Comparison of ENCODE assay signal across 16 cellular contexts in genomic region chr14:98871796-98872195, GRCh38.
"Had no signal": no experiment of that assay in that cellular context is flagged by ENCODE, and none has a peak within 500 bp of the region (broad histone marks: within the 10 kb centered on the region; RNA-seq: fewer than 3 reads in every experiment).

No MANE protein-coding gene starts in this region.

- H3K4me1 ChIP-seq: lower lobe of right lung, sigmoid colon, thyroid gland had no signal

- ATAC-seq: left cardiac atrium; lower lobe of right lung; stimulated activated memory B cell treated with anti-CD40 and anti-IgM and Interleukin-4, amounts not matched to agents 10 μg/mL and 1 μg/mL and 100 μg/mL, for 72 hours had no signal

- H3K27ac ChIP-seq: brain microvascular endothelial cell, lower lobe of right lung, sigmoid colon, thyroid gland had no signal

- H3K9me3 ChIP-seq: sigmoid colon, thyroid gland had no signal

- H3K27me3 Mint-ChIP-seq: activated naive CD4-positive, alpha-beta T cell treated with anti-CD3 and anti-CD28 coated beads, Interleukin-2, amount 50 U/mL, for 24 hours; central memory CD8-positive, alpha-beta T cell; stimulated activated memory B cell treated with anti-CD40 and anti-IgM and Interleukin-4, amounts not matched to agents 10 μg/mL and 1 μg/mL and 100 μg/mL, for 72 hours had no signal

- H3K36me3 ChIP-seq: brain microvascular endothelial cell, lower lobe of right lung, sigmoid colon, thyroid gland had no signal

- H3K4me1 Mint-ChIP-seq: nephron; stimulated activated memory B cell treated with anti-CD40 and anti-IgM and Interleukin-4, amounts not matched to agents 10 μg/mL and 1 μg/mL and 100 μg/mL, for 72 hours had no signal

- H3K27me3 ChIP-seq: brain microvascular endothelial cell, sigmoid colon, thyroid gland had no signal

- H3K9me3 Mint-ChIP-seq: central memory CD8-positive, alpha-beta T cell had no signal

- DNase-seq: activated CD4-positive, alpha-beta T cell treated with anti-CD3 and anti-CD28 coated beads, Interleukin-2, amount 50 U/mL, for 48 hours; activated gamma-delta T cell; brain microvascular endothelial cell; cortex of kidney; left cardiac atrium; lower lobe of right lung; posterior cingulate gyrus; sigmoid colon; stimulated activated CD4-positive, alpha-beta T cell treated with anti-CD3 and anti-CD28 coated beads, Interleukin-4, amount 100 ng/mL, for 4 hours; T-helper 2 cell; thyroid gland had no signal

- H3K36me3 Mint-ChIP-seq: activated naive CD4-positive, alpha-beta T cell treated with anti-CD3 and anti-CD28 coated beads, Interleukin-2, amount 50 U/mL, for 24 hours; stimulated activated memory B cell treated with anti-CD40 and anti-IgM and Interleukin-4, amounts not matched to agents 10 μg/mL and 1 μg/mL and 100 μg/mL, for 72 hours had no signal

- H3K27ac Mint-ChIP-seq: activated naive CD4-positive, alpha-beta T cell treated with anti-CD3 and anti-CD28 coated beads, Interleukin-2, amount 50 U/mL, for 24 hours; nephron; stimulated activated memory B cell treated with anti-CD40 and anti-IgM and Interleukin-4, amounts not matched to agents 10 μg/mL and 1 μg/mL and 100 μg/mL, for 72 hours had no signal

- H3K4me3 Mint-ChIP-seq: activated naive CD4-positive, alpha-beta T cell treated with anti-CD3 and anti-CD28 coated beads, Interleukin-2, amount 50 U/mL, for 24 hours; central memory CD8-positive, alpha-beta T cell; nephron; stimulated activated memory B cell treated with anti-CD40 and anti-IgM and Interleukin-4, amounts not matched to agents 10 μg/mL and 1 μg/mL and 100 μg/mL, for 72 hours had no signal

- FAIRE-seq: TTC549 had no signal

- H3K4me3 ChIP-seq: lower lobe of right lung, sigmoid colon, thyroid gland had no signal
